In genomic region chr15:59255647-59256380, GRCh38 we compare ENCODE assay signal across 1 cellular context.
A peak's percentile ranks its signal among the peaks of the same experiment; 100 is the strongest.
TF ChIP-seq lines count a peak whose summit lies in the region.

No MANE protein-coding gene starts in this region.

TF ChIP-seq in HepG2, 621 proteins besides CTCF, POLR2A, EP300 and RAD21 (continued from another document and continues in another):
- TF ChIP-seq CHD4 (IDR thresholded peaks at IDR 0.05; ENCODE audit: borderline replicate concordance, low read length) (0 out of 2 replicates have a peak, but pooled peaks have one; percentile 11), SOX5 (CRISPR knock-in tag; IDR thresholded peaks at IDR 0.05; ENCODE audit: borderline replicate concordance) (peak; percentile 61; the same call in 1 of the 2 replicates), ZGPAT (CRISPR knock-in tag; IDR thresholded peaks at IDR 0.05) (peak; percentile 49; the same call in 1 of the 2 replicates), CBFB (CRISPR knock-in tag; IDR thresholded peaks at IDR 0.05) (peak; percentile 84), KMT2B (CRISPR knock-in tag; IDR thresholded peaks at IDR 0.05) (0 out of 2 replicates have a peak, but pooled peaks have one; percentile 23), KAT2B (IDR thresholded peaks at IDR 0.05; ENCODE audit: borderline replicate concordance, low read depth, low read length) (peak; percentile 59; the same call in 1 of the 2 replicates), ZNF564 (CRISPR knock-in tag; IDR thresholded peaks at IDR 0.05) (no peak), SNAPC4 (CRISPR knock-in tag; IDR thresholded peaks at IDR 0.05) (no peak), ZNF703 (CRISPR knock-in tag; IDR thresholded peaks at IDR 0.05; ENCODE audit: borderline replicate concordance) (no peak), FOXP4 (CRISPR knock-in tag; IDR thresholded peaks at IDR 0.05) (peak; percentile 70), GMEB1 (CRISPR knock-in tag; IDR thresholded peaks at IDR 0.05; ENCODE audit: borderline replicate concordance) (no peak), ARID5B (CRISPR knock-in tag; IDR thresholded peaks at IDR 0.05) (peak; percentile 89), ZBTB21 (CRISPR knock-in tag; IDR thresholded peaks at IDR 0.05) (peak; percentile 65), FOXK1 (CRISPR knock-in tag; IDR thresholded peaks at IDR 0.05; ENCODE audit: borderline replicate concordance, low read depth) (peak; percentile 58; the same call in 1 of the 2 replicates), TOE1 (CRISPR knock-in tag; IDR thresholded peaks at IDR 0.05) (0 out of 2 replicates have a peak, but pooled peaks have one; percentile 45), MED1 (CRISPR knock-in tag; IDR thresholded peaks at IDR 0.05) (peak; percentile 44; the same call in 1 of the 2 replicates), ZNF792 (CRISPR knock-in tag; IDR thresholded peaks at IDR 0.05) (peak; percentile 22; the same call in 1 of the 2 replicates), TARDBP (CRISPR knock-in tag; IDR thresholded peaks at IDR 0.05) (no peak), PPARG (CRISPR knock-in tag; conservative IDR thresholded peaks at IDR 0.05) (peak; percentile 52; the same call in 1 of the 2 replicates), ZNF503 (CRISPR knock-in tag; IDR thresholded peaks at IDR 0.05) (peak; percentile 76), SOX6 (IDR thresholded peaks at IDR 0.05) (no peak), SOX6 (CRISPR knock-in tag; IDR thresholded peaks at IDR 0.05) (peak; percentile 72), MLX (CRISPR knock-in tag; IDR thresholded peaks at IDR 0.05) (0 out of 2 replicates have a peak, but pooled peaks have one; percentile 40), SKI (IDR thresholded peaks at IDR 0.05; ENCODE audit: partially characterized antibody) (peak; percentile 10), HNF4A (CRISPR knock-in tag; IDR thresholded peaks at IDR 0.05) (peak; percentile 61), NR2F2 (IDR thresholded peaks at IDR 0.05; ENCODE audit: borderline replicate concordance, low read depth) (0 out of 2 replicates have a peak, but pooled peaks have one; percentile 7), TEAD3 (CRISPR knock-in tag; optimal IDR thresholded peaks at IDR 0.05; ENCODE audit: borderline replicate concordance) (peak; percentile 34), ATF2 (CRISPR knock-in tag; IDR thresholded peaks at IDR 0.05) (peak; percentile 80; the same call in 1 of the 2 replicates), MIER3 (CRISPR knock-in tag; IDR thresholded peaks at IDR 0.05; ENCODE audit: borderline replicate concordance) (peak; percentile 65; the same call in 1 of the 2 replicates), FOXO1 (CRISPR knock-in tag; IDR thresholded peaks at IDR 0.05) (0 out of 2 replicates have a peak, but pooled peaks have one; percentile 31), ZMAT5 (CRISPR knock-in tag; IDR thresholded peaks at IDR 0.05; ENCODE audit: borderline replicate concordance, low read depth) (no peak), NCOA2 (CRISPR knock-in tag; IDR thresholded peaks at IDR 0.05) (peak; percentile 67; the same call in 1 of the 2 replicates), TBX2 (CRISPR knock-in tag; IDR thresholded peaks at IDR 0.05; ENCODE audit: borderline replicate concordance) (peak; percentile 24; the same call in 1 of the 2 replicates), ZNF329 (CRISPR knock-in tag; IDR thresholded peaks at IDR 0.05; ENCODE audit: low read depth) (no peak), HDAC2 (CRISPR knock-in tag; IDR thresholded peaks at IDR 0.05) (peak; percentile 70; the same call in 1 of the 2 replicates), ZNF766 (CRISPR knock-in tag; IDR thresholded peaks at IDR 0.05; ENCODE audit: borderline replicate concordance) (no peak), ZNF501 (CRISPR knock-in tag; IDR thresholded peaks at IDR 0.05) (0 out of 2 replicates have a peak, but pooled peaks have one; percentile 23), FOXJ3 (CRISPR knock-in tag; IDR thresholded peaks at IDR 0.05; ENCODE audit: borderline replicate concordance) (peak; percentile 42; the same call in 1 of the 2 replicates), ZBTB43 (CRISPR knock-in tag; conservative IDR thresholded peaks at IDR 0.05) (no peak), GFI1 (CRISPR knock-in tag; IDR thresholded peaks at IDR 0.05; ENCODE audit: borderline replicate concordance) (no peak)
